Comparison of ENCODE assay signal across 17 cellular contexts in the genomic region with DNA sequence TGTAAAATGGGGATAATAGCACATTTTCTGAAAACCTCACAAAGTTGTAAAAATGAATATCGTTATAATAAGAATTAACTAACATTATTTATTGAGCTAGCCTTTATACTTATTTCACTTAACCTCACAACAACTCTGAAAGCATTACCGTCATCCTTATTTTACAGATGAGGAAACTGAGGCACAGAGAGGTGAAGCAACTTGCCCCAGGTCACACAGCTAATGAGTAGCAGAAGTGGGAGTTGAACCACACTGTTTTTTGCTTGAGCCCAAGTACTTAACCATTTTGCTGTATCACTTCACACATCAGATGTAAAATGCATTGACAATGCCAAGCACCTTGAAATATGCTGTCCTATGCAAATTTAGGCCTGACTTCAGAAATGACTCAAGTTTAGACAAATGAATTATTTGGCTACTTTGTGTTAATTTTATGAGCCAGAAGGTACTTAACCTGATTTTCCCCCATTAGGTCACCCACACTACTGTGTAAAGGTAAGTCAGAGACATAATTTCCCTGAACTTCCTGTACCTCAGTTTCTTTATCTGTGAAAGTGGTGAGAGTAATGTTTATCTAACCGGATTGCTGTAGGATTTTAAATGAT. TPM values are rescaled to one million over a fixed set of nuclear protein-coding genes. Genes with fewer than 3 reads are reported as not detected.
A peak's percentile ranks its signal among the peaks of the same experiment; 100 is the strongest.
DNase-seq lines count a peak whose midpoint lies in the region; ATAC-seq and TF ChIP-seq lines count a peak whose summit lies in the region.
"Had no signal": no experiment of that assay in that cellular context is flagged by ENCODE, and none has a peak within 500 bp of the region (broad histone marks: within the 10 kb centered on the region; RNA-seq: fewer than 3 reads in every experiment).

No MANE protein-coding gene starts in this region.

- H3K27me3 Mint-ChIP-seq in activated CD4-positive, alpha-beta memory T cell treated with anti-CD3 and anti-CD28 coated beads for 36 hours = no peaks in the 10 kb centered on the region
- H3K27me3 Mint-ChIP-seq in immature natural killer cell (ENCODE audit: low read depth in 3 of 3) = peaks cover 0 to 11% (median 5%) of the 10 kb centered on the region in 3 donors

- no peaks in the 10 kb centered on the region; the same call in 1 of the 2 replicates for H3K36me3 ChIP-seq in GM06990 (ENCODE audit: control insufficient read depth, insufficient read depth, low read length)

- H3K27ac Mint-ChIP-seq in activated CD4-positive, alpha-beta memory T cell treated with anti-CD3 and anti-CD28 coated beads for 36 hours = peak overlapping the region; percentile 59
- no peak overlapping the region for H3K27ac Mint-ChIP-seq in immature natural killer cell

- peaks cover 43% of the 10 kb centered on the region for H3K36me3 Mint-ChIP-seq in activated CD4-positive, alpha-beta memory T cell treated with anti-CD3 and anti-CD28 coated beads for 36 hours
- H3K36me3 Mint-ChIP-seq in immature natural killer cell = peaks cover 24 to 50% (median 34%) of the 10 kb centered on the region in 3 donors

- intact Hi-C loops in activated CD4-positive, alpha-beta memory T cell treated with anti-CD3 and anti-CD28 coated beads for 36 hours (cut with micrococcal nuclease) = loop anchor here (1.0 to 10.0 kb wide), 2 partner anchors 12 to 416 kb away; a partner anchor contains a TSS
- intact Hi-C loops in Right ventricle myocardium superior (cut with DNase I) = no loop called here

- POLR2A ChIA-PET in activated CD4-positive, alpha-beta memory T cell treated with anti-CD3 and anti-CD28 coated beads for 36 hours (lab: Charles Lee) = interaction anchor here (1.5 to 1.8 kb wide), 2 partner anchors 14 to 20 kb away, joined by 3 to 4 read pairs; no protein-coding TSS in a partner anchor

- ATAC-seq in GM18508 (IDR thresholded peaks at IDR 0.05; ENCODE audit: insufficient read depth, unreplicated experiment) = peak; percentile 33
- ATAC-seq in HG02852 (IDR thresholded peaks at IDR 0.05; ENCODE audit: unreplicated experiment) = peak; percentile 30
- ATAC-seq in Right ventricle myocardium superior (ENCODE audit: poor library complexity) = no peak

- TF ChIP-seq CTCF in GM06990 (IDR thresholded peaks at IDR 0.05; ENCODE audit: insufficient read depth, low read length, poor library complexity, severe bottlenecking) = no peak

- no peaks in the 10 kb centered on the region for H3K27me3 ChIP-seq in GM06990 (replicated peaks; ENCODE audit: control insufficient read depth, insufficient read depth, low read length)
- H3K27me3 ChIP-seq: adrenal gland had no signal

- CTCF ChIA-PET in activated CD4-positive, alpha-beta memory T cell treated with anti-CD3 and anti-CD28 coated beads for 36 hours (lab: Charles Lee) = interaction anchor here (0.8 to 1.5 kb wide), 3 partner anchors 19 to 51 kb away, joined by 3 read pairs; no protein-coding TSS in a partner anchor

- H3K4me3 Mint-ChIP-seq in activated CD4-positive, alpha-beta memory T cell treated with anti-CD3 and anti-CD28 coated beads for 36 hours = no peak overlapping the region
- no peak overlapping the region for H3K4me3 Mint-ChIP-seq in immature natural killer cell

- H3K4me3 ChIP-seq in GM06990 (replicated peaks; ENCODE audit: low read depth, low read length) = no peak overlapping the region
- H3K4me3 ChIP-seq: adrenal gland had no signal

- no peaks in the 10 kb centered on the region for H3K9me3 Mint-ChIP-seq in activated CD4-positive, alpha-beta memory T cell treated with anti-CD3 and anti-CD28 coated beads for 36 hours
- H3K9me3 Mint-ChIP-seq in immature natural killer cell = no peaks in the 10 kb centered on the region

- peak; percentile 44 for DNase-seq in GM06990 (ENCODE audit: extremely low read depth, insufficient read length)
- DNase-seq in activated CD4-positive, alpha-beta memory T cell treated with anti-CD3 and anti-CD28 coated beads for 36 hours = no peak
- no peak for DNase-seq in NCI-H2196 treated with DMSO at 0.1 percent for 48 hours (lab: John Stamatoyannopoulos, UW; ENCODE audit: unreplicated experiment)
- no peak for DNase-seq in Right ventricle myocardium superior
- DNase-seq in immature natural killer cell = no peak
- DNase-seq: adrenal gland, KG1, NCI-H2227 treated with DMSO at 0.1 percent for 48 hours, retina, SIG-M5 had no signal

- H3K4me1 Mint-ChIP-seq in activated CD4-positive, alpha-beta memory T cell treated with anti-CD3 and anti-CD28 coated beads for 36 hours (ENCODE audit: low read depth) = peaks cover 91% of the 10 kb centered on the region
- peaks cover 20 to 35% of the 10 kb centered on the region in 2 donors for H3K4me1 Mint-ChIP-seq in immature natural killer cell

RNA-seq across cellular contexts. Expression of a gene that starts 23.1 kb away (rescaled TPM):
- 100 to 1,000 TPM; 153 to 155 TPM for total RNA-seq in activated CD4-positive, alpha-beta memory T cell treated with anti-CD3 and anti-CD28 coated beads for 36 hours
- total RNA-seq in Right ventricle myocardium superior = not detected
- polyA plus RNA-seq in immature natural killer cell = under 1 TPM; 0.21 to 0.63 (median 0.37) TPM
- total RNA-seq: cerebellum, endothelial cell of umbilical vein, lung microvascular endothelial cell had no signal
- polyA plus RNA-seq: BJ, endothelial cell of umbilical vein, neural cell had no signal

Comparison
In these comparisons a context has a peak if more than half of its experiments do, and no peak if none do; other contexts are left out.
1. RNA of a gene that starts 23.1 kb away (total RNA-seq): 153 to 155 TPM in activated CD4-positive, alpha-beta memory T cell treated with anti-CD3 and anti-CD28 coated beads for 36 hours; not detected in Right ventricle myocardium superior (single experiment); every median in the first group is over 100 times any median in the second.